1 cellular context compared by ENCODE assay signal in the genomic region with DNA sequence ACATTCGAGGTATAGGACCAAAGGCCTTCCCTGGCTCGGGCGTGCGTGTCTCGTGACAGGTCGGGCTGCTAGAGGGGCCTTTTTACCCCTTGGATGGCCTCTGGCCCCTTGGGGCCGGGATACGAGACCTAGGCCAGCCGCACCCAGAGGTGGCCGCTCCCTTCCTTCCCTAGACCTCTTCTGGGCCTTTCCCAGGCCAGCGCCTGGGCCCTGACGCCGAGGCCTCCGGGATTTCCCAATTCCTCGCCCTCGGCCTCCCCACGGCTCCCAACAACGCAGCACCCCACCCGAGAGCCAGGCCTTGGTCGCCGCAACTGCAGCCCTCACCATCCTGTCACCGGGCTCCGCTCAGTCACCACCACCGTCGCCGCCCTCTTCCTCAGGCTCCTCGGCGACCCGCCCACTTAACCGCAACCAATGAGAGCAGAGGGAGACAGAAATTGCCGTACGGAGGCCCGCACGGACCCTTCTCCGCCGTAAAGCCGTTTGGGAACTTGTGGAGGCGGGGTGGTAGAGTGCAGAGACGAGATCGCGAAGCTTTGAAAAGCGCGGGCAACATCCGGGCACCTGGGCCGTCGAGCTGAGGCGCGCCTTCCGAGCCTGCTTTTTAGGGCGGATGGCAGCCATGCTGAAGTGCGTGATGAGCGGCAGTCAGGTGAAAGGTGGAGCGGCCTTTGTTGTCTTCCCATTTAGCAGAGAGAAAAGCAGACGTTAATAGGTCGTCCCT.
TF ChIP-seq lines count a peak whose summit lies in the region.

A gene (plus strand): TSS at position 610 of the 727 bp plus-strand sequence. CDS start 7 bp downstream, at position 617.
A gene (minus strand): TSS at position 390 of the 727 bp plus-strand sequence. CDS start 60 bp downstream, at position 330.

TF ChIP-seq in K562, 482 proteins besides CTCF, POLR2A, EP300 and RAD21 (continued from another document and continues in another):
- TF ChIP-seq GABPB2 (CRISPR knock-in tag; conservative IDR thresholded peaks at IDR 0.05), result no peak
- TF ChIP-seq ZFP1 (CRISPR knock-in tag; IDR thresholded peaks at IDR 0.05), result no peak
- TF ChIP-seq PTRF (tag; IDR thresholded peaks at IDR 0.05), result peak; percentile 83; the same call in 1 of the 2 replicates
- TF ChIP-seq, protein P1, sequence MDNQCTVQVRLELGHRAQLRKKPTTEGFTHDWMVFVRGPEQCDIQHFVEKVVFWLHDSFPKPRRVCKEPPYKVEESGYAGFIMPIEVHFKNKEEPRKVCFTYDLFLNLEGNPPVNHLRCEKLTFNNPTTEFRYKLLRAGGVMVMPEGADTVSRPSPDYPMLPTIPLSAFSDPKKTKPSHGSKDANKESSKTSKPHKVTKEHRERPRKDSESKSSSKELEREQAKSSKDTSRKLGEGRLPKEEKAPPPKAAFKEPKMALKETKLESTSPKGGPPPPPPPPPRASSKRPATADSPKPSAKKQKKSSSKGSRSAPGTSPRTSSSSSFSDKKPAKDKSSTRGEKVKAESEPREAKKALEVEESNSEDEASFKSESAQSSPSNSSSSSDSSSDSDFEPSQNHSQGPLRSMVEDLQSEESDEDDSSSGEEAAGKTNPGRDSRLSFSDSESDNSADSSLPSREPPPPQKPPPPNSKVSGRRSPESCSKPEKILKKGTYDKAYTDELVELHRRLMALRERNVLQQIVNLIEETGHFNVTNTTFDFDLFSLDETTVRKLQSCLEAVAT (IDR thresholded peaks at IDR 0.05), result peak in 1 of 2 experiments; percentile 93; a peak in 2 of 4 replicates
- TF ChIP-seq TEAD1 (CRISPR knock-in tag; IDR thresholded peaks at IDR 0.05), result peak; percentile 89 to 96
- TF ChIP-seq MTA1 (IDR thresholded peaks at IDR 0.05; ENCODE audit: borderline replicate concordance), result peak; percentile 69
- TF ChIP-seq, protein P2, sequence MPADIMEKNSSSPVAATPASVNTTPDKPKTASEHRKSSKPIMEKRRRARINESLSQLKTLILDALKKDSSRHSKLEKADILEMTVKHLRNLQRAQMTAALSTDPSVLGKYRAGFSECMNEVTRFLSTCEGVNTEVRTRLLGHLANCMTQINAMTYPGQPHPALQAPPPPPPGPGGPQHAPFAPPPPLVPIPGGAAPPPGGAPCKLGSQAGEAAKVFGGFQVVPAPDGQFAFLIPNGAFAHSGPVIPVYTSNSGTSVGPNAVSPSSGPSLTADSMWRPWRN (IDR thresholded peaks at IDR 0.05; ENCODE audit: low read depth), result no peak
- TF ChIP-seq RFX1 (IDR thresholded peaks at IDR 0.05), result no peak
- no peak for TF ChIP-seq SETDB1 (IDR thresholded peaks at IDR 0.05; ENCODE audit: low read length)
- TF ChIP-seq, protein P3, sequence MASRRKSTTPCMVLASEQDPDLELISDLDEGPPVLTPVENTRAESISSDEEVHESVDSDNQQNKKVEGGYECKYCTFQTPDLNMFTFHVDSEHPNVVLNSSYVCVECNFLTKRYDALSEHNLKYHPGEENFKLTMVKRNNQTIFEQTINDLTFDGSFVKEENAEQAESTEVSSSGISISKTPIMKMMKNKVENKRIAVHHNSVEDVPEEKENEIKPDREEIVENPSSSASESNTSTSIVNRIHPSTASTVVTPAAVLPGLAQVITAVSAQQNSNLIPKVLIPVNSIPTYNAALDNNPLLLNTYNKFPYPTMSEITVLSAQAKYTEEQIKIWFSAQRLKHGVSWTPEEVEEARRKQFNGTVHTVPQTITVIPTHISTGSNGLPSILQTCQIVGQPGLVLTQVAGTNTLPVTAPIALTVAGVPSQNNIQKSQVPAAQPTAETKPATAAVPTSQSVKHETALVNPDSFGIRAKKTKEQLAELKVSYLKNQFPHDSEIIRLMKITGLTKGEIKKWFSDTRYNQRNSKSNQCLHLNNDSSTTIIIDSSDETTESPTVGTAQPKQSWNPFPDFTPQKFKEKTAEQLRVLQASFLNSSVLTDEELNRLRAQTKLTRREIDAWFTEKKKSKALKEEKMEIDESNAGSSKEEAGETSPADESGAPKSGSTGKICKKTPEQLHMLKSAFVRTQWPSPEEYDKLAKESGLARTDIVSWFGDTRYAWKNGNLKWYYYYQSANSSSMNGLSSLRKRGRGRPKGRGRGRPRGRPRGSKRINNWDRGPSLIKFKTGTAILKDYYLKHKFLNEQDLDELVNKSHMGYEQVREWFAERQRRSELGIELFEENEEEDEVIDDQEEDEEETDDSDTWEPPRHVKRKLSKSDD (conservative IDR thresholded peaks at IDR 0.05; ENCODE audit: low read length), result no peak
- peak; percentile 43; the same call in 1 of the 2 replicates for TF ChIP-seq GTF2A2 (tag; IDR thresholded peaks at IDR 0.05)
- no peak for TF ChIP-seq ZNF785 (CRISPR knock-in tag; IDR thresholded peaks at IDR 0.05)
- 0 out of 2 replicates have a peak, but pooled peaks have one; percentile 58 for TF ChIP-seq ELF2 (CRISPR knock-in tag; IDR thresholded peaks at IDR 0.05)
- 0 out of 2 replicates have a peak, but pooled peaks have one; percentile 32 for TF ChIP-seq ZNF830 (CRISPR knock-in tag; IDR thresholded peaks at IDR 0.05)
- TF ChIP-seq, protein P4, sequence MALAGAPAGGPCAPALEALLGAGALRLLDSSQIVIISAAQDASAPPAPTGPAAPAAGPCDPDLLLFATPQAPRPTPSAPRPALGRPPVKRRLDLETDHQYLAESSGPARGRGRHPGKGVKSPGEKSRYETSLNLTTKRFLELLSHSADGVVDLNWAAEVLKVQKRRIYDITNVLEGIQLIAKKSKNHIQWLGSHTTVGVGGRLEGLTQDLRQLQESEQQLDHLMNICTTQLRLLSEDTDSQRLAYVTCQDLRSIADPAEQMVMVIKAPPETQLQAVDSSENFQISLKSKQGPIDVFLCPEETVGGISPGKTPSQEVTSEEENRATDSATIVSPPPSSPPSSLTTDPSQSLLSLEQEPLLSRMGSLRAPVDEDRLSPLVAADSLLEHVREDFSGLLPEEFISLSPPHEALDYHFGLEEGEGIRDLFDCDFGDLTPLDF (CRISPR knock-in tag; IDR thresholded peaks at IDR 0.05), result peak; percentile 100
- peak; percentile 79 to 94 for TF ChIP-seq TRIM24 (IDR thresholded peaks at IDR 0.05)
- TF ChIP-seq, protein P5, sequence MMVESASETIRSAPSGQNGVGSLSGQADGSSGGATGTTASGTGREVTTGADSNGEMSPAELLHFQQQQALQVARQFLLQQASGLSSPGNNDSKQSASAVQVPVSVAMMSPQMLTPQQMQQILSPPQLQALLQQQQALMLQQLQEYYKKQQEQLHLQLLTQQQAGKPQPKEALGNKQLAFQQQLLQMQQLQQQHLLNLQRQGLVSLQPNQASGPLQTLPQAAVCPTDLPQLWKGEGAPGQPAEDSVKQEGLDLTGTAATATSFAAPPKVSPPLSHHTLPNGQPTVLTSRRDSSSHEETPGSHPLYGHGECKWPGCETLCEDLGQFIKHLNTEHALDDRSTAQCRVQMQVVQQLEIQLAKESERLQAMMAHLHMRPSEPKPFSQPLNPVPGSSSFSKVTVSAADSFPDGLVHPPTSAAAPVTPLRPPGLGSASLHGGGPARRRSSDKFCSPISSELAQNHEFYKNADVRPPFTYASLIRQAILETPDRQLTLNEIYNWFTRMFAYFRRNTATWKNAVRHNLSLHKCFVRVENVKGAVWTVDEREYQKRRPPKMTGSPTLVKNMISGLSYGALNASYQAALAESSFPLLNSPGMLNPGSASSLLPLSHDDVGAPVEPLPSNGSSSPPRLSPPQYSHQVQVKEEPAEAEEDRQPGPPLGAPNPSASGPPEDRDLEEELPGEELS (CRISPR knock-in tag; IDR thresholded peaks at IDR 0.05; ENCODE audit: borderline replicate concordance), result peak; percentile 95
- peak; percentile 99 for TF ChIP-seq ZNF589 (CRISPR knock-in tag; IDR thresholded peaks at IDR 0.05; ENCODE audit: low read depth)
- peak; percentile 28 to 48; a peak in 2 of 4 replicates for TF ChIP-seq NRF1 (conservative IDR thresholded peaks at IDR 0.05 in 1 of 2, IDR thresholded peaks at IDR 0.05 in 1 of 2)
- TF ChIP-seq CHD1 (IDR thresholded peaks at IDR 0.05; ENCODE audit: low read length), result no peak
- TF ChIP-seq HNRNPLL (IDR thresholded peaks at IDR 0.05; ENCODE audit: low read depth, low read length, poor library complexity, severe bottlenecking), result peak; percentile 74
- TF ChIP-seq SMARCA5 (IDR thresholded peaks at IDR 0.05), result no peak
- TF ChIP-seq, protein P6, sequence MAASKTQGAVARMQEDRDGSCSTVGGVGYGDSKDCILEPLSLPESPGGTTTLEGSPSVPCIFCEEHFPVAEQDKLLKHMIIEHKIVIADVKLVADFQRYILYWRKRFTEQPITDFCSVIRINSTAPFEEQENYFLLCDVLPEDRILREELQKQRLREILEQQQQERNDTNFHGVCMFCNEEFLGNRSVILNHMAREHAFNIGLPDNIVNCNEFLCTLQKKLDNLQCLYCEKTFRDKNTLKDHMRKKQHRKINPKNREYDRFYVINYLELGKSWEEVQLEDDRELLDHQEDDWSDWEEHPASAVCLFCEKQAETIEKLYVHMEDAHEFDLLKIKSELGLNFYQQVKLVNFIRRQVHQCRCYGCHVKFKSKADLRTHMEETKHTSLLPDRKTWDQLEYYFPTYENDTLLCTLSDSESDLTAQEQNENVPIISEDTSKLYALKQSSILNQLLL (CRISPR knock-in tag; IDR thresholded peaks at IDR 0.05; ENCODE audit: borderline replicate concordance), result no peak
- TF ChIP-seq ZNF224 (CRISPR knock-in tag; IDR thresholded peaks at IDR 0.05), result peak; percentile 91; the same call in 1 of the 2 replicates
- TF ChIP-seq CHD2 (IDR thresholded peaks at IDR 0.05; ENCODE audit: low read depth, low read length), result peak; percentile 89
- TF ChIP-seq, protein P7, sequence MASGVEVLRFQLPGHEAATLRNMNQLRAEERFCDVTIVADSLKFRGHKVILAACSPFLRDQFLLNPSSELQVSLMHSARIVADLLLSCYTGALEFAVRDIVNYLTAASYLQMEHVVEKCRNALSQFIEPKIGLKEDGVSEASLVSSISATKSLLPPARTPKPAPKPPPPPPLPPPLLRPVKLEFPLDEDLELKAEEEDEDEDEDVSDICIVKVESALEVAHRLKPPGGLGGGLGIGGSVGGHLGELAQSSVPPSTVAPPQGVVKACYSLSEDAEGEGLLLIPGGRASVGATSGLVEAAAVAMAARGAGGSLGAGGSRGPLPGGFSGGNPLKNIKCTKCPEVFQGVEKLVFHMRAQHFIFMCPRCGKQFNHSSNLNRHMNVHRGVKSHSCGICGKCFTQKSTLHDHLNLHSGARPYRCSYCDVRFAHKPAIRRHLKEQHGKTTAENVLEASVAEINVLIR (CRISPR knock-in tag; IDR thresholded peaks at IDR 0.05), result peak; percentile 65; the same call in 1 of the 2 replicates
- TF ChIP-seq MTF1 (CRISPR knock-in tag; IDR thresholded peaks at IDR 0.05; ENCODE audit: borderline replicate concordance), result no peak
- TF ChIP-seq, protein P8, sequence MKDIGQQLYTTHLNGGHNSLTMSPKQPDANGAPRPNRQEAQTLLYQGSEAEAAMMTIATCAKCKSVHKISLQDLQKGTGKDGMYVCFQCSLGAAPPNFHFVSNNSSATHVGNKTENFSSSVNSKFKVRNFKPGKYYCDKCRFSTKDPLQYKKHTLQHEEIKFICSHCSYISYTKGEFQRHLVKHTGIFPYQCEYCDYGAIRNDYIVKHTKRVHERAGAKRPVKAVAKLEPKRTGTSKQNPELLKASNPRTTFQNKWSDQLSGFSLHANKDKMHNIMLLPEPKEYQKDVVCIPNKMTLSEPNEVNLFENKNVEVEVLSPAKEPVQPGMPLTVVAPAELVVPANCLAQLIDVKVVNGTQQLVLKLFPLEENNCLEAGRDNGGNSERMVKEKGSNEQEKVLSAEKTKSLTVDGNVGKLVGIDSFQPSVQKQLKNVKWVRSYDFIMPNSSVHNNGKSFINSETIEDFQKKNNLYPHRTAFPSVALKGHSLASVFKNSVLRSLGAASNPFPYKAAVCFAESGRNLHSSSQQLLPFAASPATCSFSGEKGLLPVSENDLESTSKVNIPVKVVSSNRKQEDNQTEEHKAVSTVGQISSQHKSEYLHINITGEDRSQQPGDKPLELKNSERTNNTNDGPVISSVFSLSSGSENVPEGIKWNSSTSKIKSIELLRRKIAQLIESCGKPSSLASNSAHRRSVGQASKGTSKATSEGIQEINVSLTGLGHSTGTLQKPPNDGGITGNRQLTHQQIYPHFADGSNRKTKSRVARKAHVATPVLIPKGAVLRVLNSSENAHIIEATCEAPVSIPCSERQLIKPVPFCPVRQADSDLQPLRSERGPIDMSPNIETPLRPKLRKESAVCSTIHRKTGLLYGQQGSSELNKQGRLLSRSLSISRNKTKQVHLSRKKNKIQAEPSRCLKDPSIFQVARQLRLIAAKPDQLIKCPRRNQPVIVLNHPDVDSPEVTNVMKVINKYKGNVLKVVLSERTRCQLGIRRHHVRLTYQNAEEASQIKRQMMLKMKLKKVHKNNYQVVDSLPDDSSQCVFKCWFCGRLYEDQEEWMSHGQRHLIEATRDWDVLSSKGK (CRISPR knock-in tag; IDR thresholded peaks at IDR 0.05), result no peak
- TF ChIP-seq ILK (tag; IDR thresholded peaks at IDR 0.05; ENCODE audit: borderline replicate concordance, low read depth), result no peak
- TF ChIP-seq ZBTB17 (CRISPR knock-in tag; IDR thresholded peaks at IDR 0.05), result peak; percentile 93
- TF ChIP-seq ZFP36 (IDR thresholded peaks at IDR 0.05; ENCODE audit: low read depth, low read length, partially characterized antibody), result peak; percentile 30
- TF ChIP-seq MYBL2 (IDR thresholded peaks at IDR 0.05; ENCODE audit: low read depth), result peak; percentile 90
- no peak for TF ChIP-seq MYBL2 (CRISPR knock-in tag; IDR thresholded peaks at IDR 0.05; ENCODE audit: borderline replicate concordance)
- TF ChIP-seq ZC3H4 (CRISPR knock-in tag; IDR thresholded peaks at IDR 0.05; ENCODE audit: borderline replicate concordance), result no peak; the same call in 1 of the 2 replicates
- TF ChIP-seq KLF16 (IDR thresholded peaks at IDR 0.05), result peak; percentile 88
- TF ChIP-seq IFI16 (CRISPR knock-in tag; IDR thresholded peaks at IDR 0.05), result peak; percentile 83
- peak; percentile 89 for TF ChIP-seq HIVEP1 (CRISPR knock-in tag; IDR thresholded peaks at IDR 0.05)
- peak; percentile 89; the same call in 1 of the 2 replicates for TF ChIP-seq HSF4 (CRISPR knock-in tag; IDR thresholded peaks at IDR 0.05; ENCODE audit: borderline replicate concordance)
- no peak for TF ChIP-seq SNIP1 (IDR thresholded peaks at IDR 0.05; ENCODE audit: low read depth)
- TF ChIP-seq TAF1 (IDR thresholded peaks at IDR 0.05; ENCODE audit: control insufficient read depth, extremely low read depth, insufficient read depth, low read length, severe bottlenecking), result peak; percentile 94
- TF ChIP-seq, protein P9, sequence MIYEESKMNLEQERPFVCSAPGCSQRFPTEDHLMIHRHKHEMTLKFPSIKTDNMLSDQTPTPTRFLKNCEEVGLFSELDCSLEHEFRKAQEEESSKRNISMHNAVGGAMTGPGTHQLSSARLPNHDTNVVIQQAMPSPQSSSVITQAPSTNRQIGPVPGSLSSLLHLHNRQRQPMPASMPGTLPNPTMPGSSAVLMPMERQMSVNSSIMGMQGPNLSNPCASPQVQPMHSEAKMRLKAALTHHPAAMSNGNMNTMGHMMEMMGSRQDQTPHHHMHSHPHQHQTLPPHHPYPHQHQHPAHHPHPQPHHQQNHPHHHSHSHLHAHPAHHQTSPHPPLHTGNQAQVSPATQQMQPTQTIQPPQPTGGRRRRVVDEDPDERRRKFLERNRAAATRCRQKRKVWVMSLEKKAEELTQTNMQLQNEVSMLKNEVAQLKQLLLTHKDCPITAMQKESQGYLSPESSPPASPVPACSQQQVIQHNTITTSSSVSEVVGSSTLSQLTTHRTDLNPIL (CRISPR knock-in tag; IDR thresholded peaks at IDR 0.05), result no peak
- no peak for TF ChIP-seq BDP1 (IDR thresholded peaks at IDR 0.05; ENCODE audit: insufficient read depth, insufficient read length)
- TF ChIP-seq SMARCA4 (IDR thresholded peaks at IDR 0.05), result 0 out of 2 replicates have a peak, but pooled peaks have one; percentile 21
- TF ChIP-seq ZNF197 (CRISPR knock-in tag; IDR thresholded peaks at IDR 0.05; ENCODE audit: low read depth), result peak; percentile 76; the same call in 1 of the 2 replicates
